ENCODE assay signal across 18 cellular contexts in genomic region chr9:30039712-30040111, GRCh38.
A peak's percentile ranks its signal among the peaks of the same experiment; 100 is the strongest.
DNase-seq lines count a peak whose midpoint lies in the region; ATAC-seq and TF ChIP-seq lines count a peak whose summit lies in the region.
"Had no signal": no experiment of that assay in that cellular context is flagged by ENCODE, and none has a peak within 500 bp of the region (broad histone marks: within the 10 kb centered on the region; RNA-seq: fewer than 3 reads in every experiment).

No MANE protein-coding gene starts in this region.

- H3K27me3 ChIP-seq in lower lobe of right lung (ENCODE audit: low read depth), result no peaks in the 10 kb centered on the region
- H3K27me3 ChIP-seq: tibial artery had no signal

- no peak overlapping the region for H3K27ac ChIP-seq in lower lobe of right lung
- H3K27ac ChIP-seq: tibial artery had no signal

- no peaks in the 10 kb centered on the region for H3K9me3 ChIP-seq in lower lobe of right lung
- H3K9me3 ChIP-seq: tibial artery had no signal

- H3K36me3 ChIP-seq in lower lobe of right lung, result no peaks in the 10 kb centered on the region
- H3K36me3 ChIP-seq: tibial artery had no signal

- no peak overlapping the region for H3K4me3 ChIP-seq in lower lobe of right lung
- H3K4me3 ChIP-seq: tibial artery had no signal

- H3K4me1 ChIP-seq in lower lobe of right lung, result no peaks in the 10 kb centered on the region
- H3K4me1 ChIP-seq: tibial artery had no signal

- intact Hi-C loops in lower lobe of right lung (cut with DNase I), result no loop called here

- ATAC-seq in lower lobe of right lung, result no peak
- ATAC-seq in GM18861 (IDR thresholded peaks at IDR 0.05; ENCODE audit: unreplicated experiment), result no peak
- ATAC-seq: activated CD8-positive, alpha-beta memory T cell treated with anti-CD3 and anti-CD28 coated beads, Interleukin-2, amount 10 ng/mL, durations not matched to agents 7 days and 5 days had no signal

- DNase-seq in NCI-H1092 treated with DMSO at 0.1 percent for 48 hours (lab: John Stamatoyannopoulos, UW), result peak; percentile 8
- DNase-seq in NCI-H1092 (lab: John Stamatoyannopoulos, UW), result no peak
- DNase-seq in HT-29 (ENCODE audit: low spot score), result peak; percentile 1
- peak; percentile 3 for DNase-seq in SK-N-DZ (ENCODE audit: low spot score)
- peak; percentile 1 for DNase-seq in left kidney (ENCODE audit: low read depth, low spot score)
- DNase-seq in NCI-H1930 (lab: John Stamatoyannopoulos, UW), result no peak
- no peak for DNase-seq in lower lobe of right lung
- DNase-seq: activated CD4-positive, CD25-positive, alpha-beta regulatory T cell treated with anti-CD3 and anti-CD28 coated beads, Interleukin-2, amount 50 U/mL, for 72 hours; activated CD8-positive, alpha-beta memory T cell treated with anti-CD3 and anti-CD28 coated beads, Interleukin-2, amount 10 ng/mL, durations not matched to agents 7 days and 5 days; activated effector memory CD4-positive, alpha-beta T cell treated with Interleukin-2 at 50 U/mL for 16 hours; C1 segment of cervical spinal cord; caudate nucleus; DMS79; NK-92 treated with Interleukin-12 subunit alpha and Interleukin-12 subunit beta, amount 100 ng/mL, for 24 hours; SHP77 treated with DMSO at 0.1 percent for 48 hours; stimulated activated naive CD4-positive, alpha-beta T cell; tibial artery had no signal

- no peak for TF ChIP-seq CTCF in lower lobe of right lung (IDR thresholded peaks at IDR 0.05)

Comparison
In these comparisons a context has a peak if more than half of its experiments do, and no peak if none do; other contexts are left out.
1. DNase-seq: peak in NCI-H1092 treated with DMSO at 0.1 percent for 48 hours (single experiment), HT-29 (single experiment), SK-N-DZ (single experiment) and left kidney (single experiment); none in NCI-H1092 (single experiment), NCI-H1930 (0 of 2) and lower lobe of right lung (single experiment).